Comparison of ENCODE assay signal across 12 cellular contexts in the genomic region with DNA sequence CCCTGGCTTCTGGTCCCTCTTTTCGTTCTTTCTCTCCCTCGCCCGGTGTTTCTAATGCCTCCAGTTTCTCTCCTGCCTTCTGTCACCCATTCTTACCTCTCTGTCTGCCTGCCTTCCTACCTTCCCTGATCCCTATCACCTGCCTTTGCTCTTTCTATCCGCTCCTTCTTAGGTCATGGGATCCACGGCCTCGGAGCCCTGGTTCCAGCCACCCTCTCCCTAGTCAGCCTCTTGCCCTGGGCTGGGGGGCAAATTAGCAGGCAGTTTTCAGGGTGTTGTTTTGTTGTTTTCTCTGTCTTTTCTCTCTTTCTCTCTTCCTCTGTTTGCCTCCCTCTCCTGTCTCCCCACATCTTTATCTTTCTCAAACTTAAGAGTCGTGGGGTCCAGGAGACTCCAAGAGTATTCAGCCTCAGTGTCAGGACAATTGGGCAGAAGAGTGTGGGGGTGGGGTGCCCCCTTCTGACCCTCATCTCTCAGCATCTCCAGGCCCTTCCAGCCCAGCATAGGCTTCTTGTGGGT. TPM values are rescaled to one million over a fixed set of nuclear protein-coding genes. Genes with fewer than 3 reads are reported as not detected.
DNase-seq lines count a peak whose midpoint lies in the region; TF ChIP-seq lines count a peak whose summit lies in the region.
"Had no signal": no experiment of that assay in that cellular context is flagged by ENCODE, and none has a peak within 500 bp of the region (broad histone marks: within the 10 kb centered on the region; RNA-seq: fewer than 3 reads in every experiment).

No MANE protein-coding gene starts in this region.

- H3K4me3 Mint-ChIP-seq in activated CD4-positive, alpha-beta T cell treated with anti-CD3 and anti-CD28 coated beads, Interleukin-2, amount 10 ng/mL, durations not matched to agents 24 days and 14 days = peak overlapping the region; percentile 18

- H3K4me1 Mint-ChIP-seq in activated CD4-positive, alpha-beta T cell treated with anti-CD3 and anti-CD28 coated beads, Interleukin-2, amount 10 ng/mL, durations not matched to agents 24 days and 14 days = peaks cover 14% of the 10 kb centered on the region

- no peak overlapping the region for H3K27ac ChIP-seq in MM.1S (ENCODE audit: low read length)
- H3K27ac ChIP-seq: breast epithelium, SK-N-MC had no signal

- H3K9me2 ChIP-seq in MM.1S (replicated peaks; ENCODE audit: insufficient read depth, low read length) = no peaks in the 10 kb centered on the region

- H3F3A ChIP-seq in MM.1S (ENCODE audit: insufficient read depth, low read length) = no peaks in the 10 kb centered on the region

- peaks cover 3% of the 10 kb centered on the region for H3K36me3 Mint-ChIP-seq in activated CD4-positive, alpha-beta T cell treated with anti-CD3 and anti-CD28 coated beads, Interleukin-2, amount 10 ng/mL, durations not matched to agents 24 days and 14 days (ENCODE audit: low read depth)

- H3K4me1 ChIP-seq in MM.1S (ENCODE audit: low read length) = peaks cover 6% of the 10 kb centered on the region; the same call in 1 of the 2 replicates

- no peak overlapping the region for H2AFZ ChIP-seq in MM.1S (ENCODE audit: low read length)

- no peak for DNase-seq in activated CD4-positive, alpha-beta T cell treated with anti-CD3 and anti-CD28 coated beads, Interleukin-2, amount 10 ng/mL, durations not matched to agents 24 days and 14 days
- no peak for DNase-seq in activated CD4-positive, alpha-beta T cell treated with anti-CD3 and anti-CD28 coated beads, Interleukin-2, amount 50 U/mL, for 1 hour
- DNase-seq in MM.1S (no peak), epidermal melanocyte (ENCODE audit: insufficient read length, low spot score) (peak; percentile 9), posterior vena cava (ENCODE audit: low spot score) (peak; percentile 49), DMS114 treated with DMSO at 0.1 percent for 48 hours (lab: John Stamatoyannopoulos, UW; ENCODE audit: unreplicated experiment) (no peak), foreskin fibroblast (no peak), H4 (ENCODE audit: low spot score) (no peak)
- DNase-seq: nucleus accumbens; stimulated activated CD4-positive, alpha-beta T cell treated with anti-CD3 and anti-CD28 coated beads, Interleukin-1b, Interleukin-23, amount 100 ng/mL, for 48 hours had no signal

- H3K27me3 ChIP-seq in MM.1S (replicated peaks; ENCODE audit: insufficient read depth, low read length) = peaks cover 95% of the 10 kb centered on the region

- no peaks in the 10 kb centered on the region for H3K9me3 Mint-ChIP-seq in activated CD4-positive, alpha-beta T cell treated with anti-CD3 and anti-CD28 coated beads, Interleukin-2, amount 10 ng/mL, durations not matched to agents 24 days and 14 days

- H3K9me3 ChIP-seq in MM.1S (replicated peaks; ENCODE audit: insufficient read depth, low read length) = no peaks in the 10 kb centered on the region
- H3K9me3 ChIP-seq: breast epithelium had no signal

- no peaks in the 10 kb centered on the region for H3K36me3 ChIP-seq in MM.1S (replicated peaks; ENCODE audit: insufficient read depth, low read length)
- H3K36me3 ChIP-seq: breast epithelium had no signal

- no peaks in the 10 kb centered on the region for H4K20me1 ChIP-seq in MM.1S (ENCODE audit: insufficient read depth, low read length)

- H3K4me3 ChIP-seq in MM.1S (ENCODE audit: low read length) (no peak overlapping the region), foreskin fibroblast (ENCODE audit: low read depth in 1 of 2, low read length in 2 of 2) (no peak overlapping the region)
- H3K4me3 ChIP-seq: SK-N-MC had no signal

- H3K27ac Mint-ChIP-seq in activated CD4-positive, alpha-beta T cell treated with anti-CD3 and anti-CD28 coated beads, Interleukin-2, amount 10 ng/mL, durations not matched to agents 24 days and 14 days = peak overlapping the region; percentile 73

- TF ChIP-seq CTCF in MM.1S (IDR thresholded peaks at IDR 0.05; ENCODE audit: low read length) = no peak
- no peak for TF ChIP-seq CTCF in foreskin fibroblast (IDR thresholded peaks at IDR 0.05; ENCODE audit: low read depth, low read length)

- intact Hi-C loops in activated CD4-positive, alpha-beta T cell treated with anti-CD3 and anti-CD28 coated beads, Interleukin-2, amount 10 ng/mL, durations not matched to agents 24 days and 14 days (cut with micrococcal nuclease) = loop anchor here (5.0 kb wide), 1 partner anchor 34 kb away; no protein-coding TSS in a partner anchor
- intact Hi-C loops in posterior vena cava (cut with DNase I) = no loop called here

- peaks cover 81% of the 10 kb centered on the region for H3K27me3 Mint-ChIP-seq in activated CD4-positive, alpha-beta T cell treated with anti-CD3 and anti-CD28 coated beads, Interleukin-2, amount 10 ng/mL, durations not matched to agents 24 days and 14 days

- no peaks in the 10 kb centered on the region for H3K79me2 ChIP-seq in MM.1S (ENCODE audit: low read length)

- H3K9ac ChIP-seq in MM.1S (ENCODE audit: low read length) = no peak overlapping the region

- peak overlapping the region; percentile 95; the same call in 1 of the 2 replicates for H3K4me2 ChIP-seq in MM.1S (ENCODE audit: low read depth, low read length)

RNA-seq across cellular contexts. Expression of a gene that starts 1.1 kb away (rescaled TPM):
- 0.07 TPM in 1 of 2 replicates, not detected in the other for total RNA-seq in activated CD4-positive, alpha-beta T cell treated with anti-CD3 and anti-CD28 coated beads, Interleukin-2, amount 10 ng/mL, durations not matched to agents 24 days and 14 days
- not detected for total RNA-seq in posterior vena cava
- total RNA-seq in H4 (2014; rRNA removed; shearing (Covaris generic)) = not detected in 2 replicates

Comparison
In these comparisons a context has a peak if more than half of its experiments do, and no peak if none do; other contexts are left out.
1. DNase-seq: peak in epidermal melanocyte (single experiment) and posterior vena cava (single experiment); none in activated CD4-positive, alpha-beta T cell treated with anti-CD3 and anti-CD28 coated beads, Interleukin-2, amount 10 ng/mL, durations not matched to agents 24 days and 14 days (single experiment), activated CD4-positive, alpha-beta T cell treated with anti-CD3 and anti-CD28 coated beads, Interleukin-2, amount 50 U/mL, for 1 hour (single experiment), MM.1S (single experiment), DMS114 treated with DMSO at 0.1 percent for 48 hours (single experiment), foreskin fibroblast (0 of 2) and H4 (single experiment).